Comparison of ENCODE assay signal across 9 cellular contexts in the genomic region with DNA sequence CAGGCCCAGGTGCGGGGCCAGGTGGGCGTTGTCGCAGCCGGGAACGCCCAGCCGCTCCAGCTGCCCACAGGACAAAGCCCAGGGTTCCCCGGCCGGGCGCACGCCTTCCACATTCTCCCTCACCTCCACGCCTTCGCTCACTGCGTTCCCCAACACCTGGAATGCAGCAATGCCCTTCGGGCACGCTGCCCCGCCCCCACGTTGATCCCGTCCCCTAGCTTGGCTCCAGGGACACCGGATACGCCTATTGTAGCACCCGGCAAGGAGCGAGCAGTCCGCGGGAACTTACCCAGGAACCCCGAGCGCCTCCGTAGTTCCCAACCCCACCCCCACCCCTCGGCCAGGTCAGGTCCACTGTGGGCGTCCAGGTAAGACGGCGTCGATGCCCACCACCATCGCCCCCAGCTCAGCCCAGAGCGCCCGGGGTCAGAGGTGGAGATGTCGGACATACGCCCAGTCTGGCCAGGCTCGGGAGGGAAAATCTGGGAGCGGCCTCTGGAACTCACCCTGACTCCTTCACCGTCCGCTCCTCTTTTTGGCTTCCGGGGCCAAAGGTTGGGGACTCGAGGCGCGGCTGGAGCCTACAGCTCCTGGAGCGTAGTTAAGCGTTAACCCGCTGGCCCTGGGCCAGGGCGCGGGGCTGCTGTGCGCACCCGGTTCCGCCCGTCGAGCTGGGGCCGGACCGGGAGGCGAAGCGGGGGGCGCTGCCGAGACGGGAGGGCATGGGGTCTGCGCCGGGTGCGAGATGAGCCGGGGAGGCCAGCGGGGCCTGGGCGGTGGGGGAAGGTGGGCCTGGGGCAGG. TPM values are rescaled to one million over a fixed set of nuclear protein-coding genes. Genes with fewer than 3 reads are reported as not detected.
A peak's percentile ranks its signal among the peaks of the same experiment; 100 is the strongest.
DNase-seq lines count a peak whose midpoint lies in the region; ATAC-seq, FAIRE-seq and TF ChIP-seq lines count a peak whose summit lies in the region.
"Had no signal": no experiment of that assay in that cellular context is flagged by ENCODE, and none has a peak within 500 bp of the region (broad histone marks: within the 10 kb centered on the region; RNA-seq: fewer than 3 reads in every experiment).

No MANE protein-coding gene starts in this region.

- H3K27ac Mint-ChIP-seq in activated T-helper 2 cell treated with anti-CD3 and anti-CD28 coated beads, Interferon-gamma antibody, Interleukin-2, Interleukin-4, amounts not matched to agents 10 μg/mL and 5 μg/mL and 100 μg/mL, durations not matched to agents 14 hours and 24 hours and 36 hours: no peak overlapping the region

- peak overlapping the region; percentile 47 for H3K4me3 ChIP-seq in AG10803 (ENCODE audit: low read length)
- H3K4me3 ChIP-seq in right cardiac atrium (ENCODE audit: low read length): peak overlapping the region; percentile 77

- H3K4me1 Mint-ChIP-seq in activated T-helper 2 cell treated with anti-CD3 and anti-CD28 coated beads, Interferon-gamma antibody, Interleukin-2, Interleukin-4, amounts not matched to agents 10 μg/mL and 5 μg/mL and 100 μg/mL, durations not matched to agents 14 hours and 24 hours and 36 hours (ENCODE audit: low read depth): peaks cover 2% of the 10 kb centered on the region

- H3K27ac ChIP-seq in right cardiac atrium (ENCODE audit: low read length): no peak overlapping the region

- no peaks in the 10 kb centered on the region for H3K9me3 Mint-ChIP-seq in activated T-helper 2 cell treated with anti-CD3 and anti-CD28 coated beads, Interferon-gamma antibody, Interleukin-2, Interleukin-4, amounts not matched to agents 10 μg/mL and 5 μg/mL and 100 μg/mL, durations not matched to agents 14 hours and 24 hours and 36 hours

- peaks cover 13% of the 10 kb centered on the region for H3K27me3 Mint-ChIP-seq in activated T-helper 2 cell treated with anti-CD3 and anti-CD28 coated beads, Interferon-gamma antibody, Interleukin-2, Interleukin-4, amounts not matched to agents 10 μg/mL and 5 μg/mL and 100 μg/mL, durations not matched to agents 14 hours and 24 hours and 36 hours (ENCODE audit: low read depth)

- H3K36me3 Mint-ChIP-seq in activated T-helper 2 cell treated with anti-CD3 and anti-CD28 coated beads, Interferon-gamma antibody, Interleukin-2, Interleukin-4, amounts not matched to agents 10 μg/mL and 5 μg/mL and 100 μg/mL, durations not matched to agents 14 hours and 24 hours and 36 hours (ENCODE audit: low read depth): no peaks in the 10 kb centered on the region

- no peak for FAIRE-seq in D721Med (lab: Jason Lieb, UNC)
- FAIRE-seq: colon had no signal

- no peaks in the 10 kb centered on the region for H3K9me3 ChIP-seq in right cardiac atrium (ENCODE audit: control insufficient read depth, low read length)

- TF ChIP-seq CTCF in AG10803 (conservative IDR thresholded peaks at IDR 0.05; ENCODE audit: low read length) (no peak), D721Med (IDR thresholded peaks at IDR 0.05; ENCODE audit: insufficient read depth, missing control alignments) (no peak)

- peak; percentile 2 to 11 for ATAC-seq in right cardiac atrium
- ATAC-seq in sciatic nerve: peak; percentile 19

- no peaks in the 10 kb centered on the region for H3K4me1 ChIP-seq in right cardiac atrium (ENCODE audit: control insufficient read depth, insufficient read depth, low read length)

- WGBS in right cardiac atrium: 2% methylated on average over 68 of the region's 68 CpGs

- H3K4me3 Mint-ChIP-seq in activated T-helper 2 cell treated with anti-CD3 and anti-CD28 coated beads, Interferon-gamma antibody, Interleukin-2, Interleukin-4, amounts not matched to agents 10 μg/mL and 5 μg/mL and 100 μg/mL, durations not matched to agents 14 hours and 24 hours and 36 hours (ENCODE audit: low read depth): peak overlapping the region; percentile 49

- no peaks in the 10 kb centered on the region for H3K27me3 ChIP-seq in right cardiac atrium (ENCODE audit: control insufficient read depth, insufficient read depth)

- intact Hi-C loops in activated T-helper 2 cell treated with anti-CD3 and anti-CD28 coated beads, Interferon-gamma antibody, Interleukin-2, Interleukin-4, amounts not matched to agents 10 μg/mL and 5 μg/mL and 100 μg/mL, durations not matched to agents 14 hours and 24 hours and 36 hours (cut with micrococcal nuclease): loop anchor here (5.0 kb wide), 1 partner anchor 97 kb away; no protein-coding TSS in a partner anchor
- intact Hi-C loops in right cardiac atrium (cut with DNase I) (no loop called here), sciatic nerve (cut with DNase I) (no loop called here)

- DNase-seq in AG10803 (ENCODE audit: low read depth) (no peak), HuH-7.5 (ENCODE audit: low spot score) (peak; percentile 79), right cardiac atrium (peak; percentile 40 to 75 (median 74)), sciatic nerve (ENCODE audit: low spot score) (peak; percentile 63), D721Med (ENCODE audit: insufficient read length, low spot score) (no peak), NCI-H1048 (lab: John Stamatoyannopoulos, UW) (no peak), SHP77 (lab: John Stamatoyannopoulos, UW) (no peak)
- no peak for DNase-seq in activated T-helper 2 cell treated with anti-CD3 and anti-CD28 coated beads, Interferon-gamma antibody, Interleukin-2, Interleukin-4, amounts not matched to agents 10 μg/mL and 5 μg/mL and 100 μg/mL, durations not matched to agents 14 hours and 24 hours and 36 hours (ENCODE audit: low spot score)

RNA-seq across cellular contexts. Expression of gene CEP170B, which starts 0.6 kb away (rescaled TPM):
- 8.5 TPM in 2 replicates for total RNA-seq in activated T-helper 2 cell treated with anti-CD3 and anti-CD28 coated beads, Interferon-gamma antibody, Interleukin-2, Interleukin-4, amounts not matched to agents 10 μg/mL and 5 μg/mL and 100 μg/mL, durations not matched to agents 14 hours and 24 hours and 36 hours
- total RNA-seq in right cardiac atrium: 10 to 100 TPM; 10.4 to 19.1 (median 11.9) TPM
- polyA plus RNA-seq in right cardiac atrium: 8.4 TPM
- 15.3 TPM for total RNA-seq in sciatic nerve

Comparison
In these comparisons a context has a peak if more than half of its experiments do, and no peak if none do; other contexts are left out.
1. DNase-seq: peak in HuH-7.5 (single experiment), right cardiac atrium (3 of 3) and sciatic nerve (single experiment); none in AG10803 (single experiment), activated T-helper 2 cell treated with anti-CD3 and anti-CD28 coated beads, Interferon-gamma antibody, Interleukin-2, Interleukin-4, amounts not matched to agents 10 μg/mL and 5 μg/mL and 100 μg/mL, durations not matched to agents 14 hours and 24 hours and 36 hours (single experiment), D721Med (single experiment), NCI-H1048 (single experiment) and SHP77 (0 of 2).